9 cellular contexts compared by ENCODE assay signal in genomic region chr4:185134176-185134869, GRCh38. TPM values are rescaled to one million over a fixed set of nuclear protein-coding genes. Genes with fewer than 3 reads are reported as not detected.
A peak's percentile ranks its signal among the peaks of the same experiment; 100 is the strongest.
DNase-seq lines count a peak whose midpoint lies in the region; ATAC-seq, FAIRE-seq and TF ChIP-seq lines count a peak whose summit lies in the region.
"Had no signal": no experiment of that assay in that cellular context is flagged by ENCODE, and none has a peak within 500 bp of the region (broad histone marks: within the 10 kb centered on the region; RNA-seq: fewer than 3 reads in every experiment).

No MANE protein-coding gene starts in this region.

- peaks cover 5% of the 10 kb centered on the region for H3K4me1 Mint-ChIP-seq in nephron

- ATAC-seq in IMR-90 (ENCODE audit: low read depth) = peak; percentile 87

- H3K4me3 Mint-ChIP-seq in nephron = no peak overlapping the region

- H3K27ac ChIP-seq in IMR-90 (ENCODE audit: insufficient read depth, low read length) = no peak overlapping the region
- no peak overlapping the region for H3K27ac ChIP-seq in SK-N-MC
- H3K27ac ChIP-seq in esophagus squamous epithelium = no peak overlapping the region
- H3K27ac ChIP-seq: SJSA1 had no signal

- intact Hi-C loops in IMR-90 (cut with micrococcal nuclease) = loop anchor here (1.0 to 2.0 kb wide), 3 partner anchors 95 to 390 kb away; no protein-coding TSS in a partner anchor
- intact Hi-C loops in esophagus squamous epithelium (cut with DNase I) = no loop called here

- no peak overlapping the region for H3K27ac Mint-ChIP-seq in nephron

- no peak overlapping the region for H4K8ac ChIP-seq in IMR-90 (ENCODE audit: low read depth in 2 of 2, low read length in 2 of 2)

- H3K36me3 ChIP-seq in IMR-90 (ENCODE audit: control insufficient read depth, insufficient read depth, low read length) = no peaks in the 10 kb centered on the region
- no peaks in the 10 kb centered on the region for H3K36me3 ChIP-seq in SK-N-MC (ENCODE audit: insufficient read depth, low read length)
- H3K36me3 ChIP-seq in esophagus squamous epithelium = no peaks in the 10 kb centered on the region
- H3K36me3 ChIP-seq: SJSA1 had no signal

- H3K79me1 ChIP-seq in IMR-90 (ENCODE audit: low read depth in 1 of 2, low read length in 2 of 2) = no peaks in the 10 kb centered on the region

- H2AFZ ChIP-seq in IMR-90 (replicated peaks; ENCODE audit: low read length, poor library complexity) = no peak overlapping the region

- no peak overlapping the region for H2AK5ac ChIP-seq in IMR-90 (ENCODE audit: low read depth, low read length)

- no peak overlapping the region for H3K56ac ChIP-seq in IMR-90 (ENCODE audit: extremely low read depth, insufficient read depth, low read length)

- H3K9me3 ChIP-seq in IMR-90 (ENCODE audit: control insufficient read depth, insufficient read depth, low read length) = no peaks in the 10 kb centered on the region
- no peaks in the 10 kb centered on the region for H3K9me3 ChIP-seq in SK-N-MC (ENCODE audit: low read depth, low read length)
- no peaks in the 10 kb centered on the region for H3K9me3 ChIP-seq in esophagus squamous epithelium
- H3K9me3 ChIP-seq: SJSA1 had no signal

- TF ChIP-seq CTCF in IMR-90 (conservative IDR thresholded peaks at IDR 0.05; ENCODE audit: low read depth, low read length) = peak; percentile 85
- peak; percentile 54 to 79 (median 72) for TF ChIP-seq CTCF in esophagus squamous epithelium (IDR thresholded peaks at IDR 0.05)
- peak; percentile 73 to 85 (median 81) for TF ChIP-seq CTCF in nephron (IDR thresholded peaks at IDR 0.05; ENCODE audit: unreplicated experiment in 3 of 3)

- CTCF ChIA-PET in IMR-90 (lab: Yijun Ruan, JAX) = interaction anchor here (0.6 to 1.9 kb wide), 16 partner anchors 8 to 1252 kb away, joined by 3 to 12 read pairs (median 4); partner anchors contain the start of gene SLC25A4

- no peak overlapping the region for H2BK5ac ChIP-seq in IMR-90 (ENCODE audit: low read depth, low read length, poor library complexity, severe bottlenecking)

- no peaks in the 10 kb centered on the region for H3K9me1 ChIP-seq in IMR-90 (ENCODE audit: insufficient read depth, low read length)

- H3K18ac ChIP-seq in IMR-90 (ENCODE audit: low read depth, low read length) = no peak overlapping the region

- H3K27me3 Mint-ChIP-seq in nephron (ENCODE audit: low read depth) = peaks cover 5% of the 10 kb centered on the region

- H4K5ac ChIP-seq in IMR-90 (ENCODE audit: low read depth, low read length) = no peak overlapping the region

- H3K14ac ChIP-seq in IMR-90 (replicated peaks; ENCODE audit: low read depth, low read length) = no peak overlapping the region

- H3K4me2 ChIP-seq in IMR-90 (ENCODE audit: low read depth, low read length) = no peak overlapping the region

- no peaks in the 10 kb centered on the region for H4K20me1 ChIP-seq in IMR-90 (ENCODE audit: insufficient read depth, low read length)

- H3K36me3 Mint-ChIP-seq in nephron (ENCODE audit: low read depth) = no peaks in the 10 kb centered on the region

- POLR2A ChIA-PET in IMR-90 (lab: Charles Lee; ENCODE audit: unreplicated experiment) = no interaction called here

- dilution Hi-C loops in IMR-90 (cut with HindIII; ENCODE audit: low sequenced_read_pairs, unreplicated experiment) = no loop called here

- H2BK20ac ChIP-seq in IMR-90 (ENCODE audit: low read depth, low read length) = no peak overlapping the region

- DNase-seq in COLO668 (lab: John Stamatoyannopoulos, UW; ENCODE audit: unreplicated experiment) = peak; percentile 11
- peak; percentile 38 for DNase-seq in GM19239 (ENCODE audit: insufficient read length, low spot score)
- DNase-seq in IMR-90 = peak; percentile 61
- peak; percentile 45 for DNase-seq in SK-N-MC (ENCODE audit: low read depth, low spot score)
- DNase-seq in esophagus squamous epithelium (lab: John Stamatoyannopoulos, UW) = no peak
- DNase-seq in GM19238 (ENCODE audit: insufficient read length, low spot score) = no peak
- DNase-seq in stimulated activated CD4-positive, alpha-beta T cell treated with anti-CD3 and anti-CD28 coated beads, Interleukin-1b, Interleukin-23, amount 100 ng/mL, for 48 hours = no peak

- peak; percentile 82 for FAIRE-seq in GM19239 (lab: Jason Lieb, UNC)

- no peaks in the 10 kb centered on the region for H3K9me3 Mint-ChIP-seq in nephron

- H3K9ac ChIP-seq in IMR-90 (ENCODE audit: low read depth, low read length) (no peak overlapping the region), SK-N-MC (ENCODE audit: insufficient read length) (no peak overlapping the region)

- no peak overlapping the region for H2BK120ac ChIP-seq in IMR-90 (ENCODE audit: low read depth, low read length)

- no peak overlapping the region for H3K23ac ChIP-seq in IMR-90 (ENCODE audit: low read depth, low read length)

- no peak for TF ChIP-seq POLR2A in IMR-90 (IDR thresholded peaks at IDR 0.05; ENCODE audit: low read depth, low read length)
- TF ChIP-seq POLR2A in esophagus squamous epithelium (IDR thresholded peaks at IDR 0.05) = no peak

- 10% methylated on average over 2 of the region's 3 CpGs; no CpG with 5 or more reads in 1 of the 2 experiments for WGBS in IMR-90 (ENCODE audit: extremely low coverage in 2 of 2, insufficient read length in 1 of 2), 2 experiments
- WGBS in esophagus squamous epithelium, 2 donors = 31 to 34% methylated on average over 3 of the region's 3 CpGs

- peak; percentile 84 for TF ChIP-seq RAD21 in IMR-90 (IDR thresholded peaks at IDR 0.05; ENCODE audit: low read length)

- H4K91ac ChIP-seq in IMR-90 (ENCODE audit: insufficient read depth, low read depth, low read length) = no peak overlapping the region

- H3K27me3 ChIP-seq in IMR-90 (ENCODE audit: control insufficient read depth, insufficient read depth, low read length) (peaks cover 2% of the 10 kb centered on the region; the same call in 1 of the 2 replicates), esophagus squamous epithelium (peaks cover 0 to 3% (median 0%) of the 10 kb centered on the region in 4 donors)
- H3K27me3 ChIP-seq: SJSA1 had no signal

- H3K4me3 ChIP-seq in IMR-90 (ENCODE audit: insufficient read depth, low read depth, low read length) (no peak overlapping the region), SK-N-MC (no peak overlapping the region), esophagus squamous epithelium (no peak overlapping the region)
- H3K4me3 ChIP-seq: SJSA1 had no signal

- no peak overlapping the region for H3K4ac ChIP-seq in IMR-90 (ENCODE audit: low read depth, low read length)

- in situ Hi-C loops in IMR-90 (cut with MboI; ENCODE audit: low sequenced_read_pairs) = loop anchor here (10.0 kb wide), 1 partner anchor 130 kb away; no protein-coding TSS in a partner anchor

- no peaks in the 10 kb centered on the region for H3K4me1 ChIP-seq in IMR-90 (ENCODE audit: control insufficient read depth, insufficient read depth, low read length)
- no peaks in the 10 kb centered on the region for H3K4me1 ChIP-seq in esophagus squamous epithelium
- H3K4me1 ChIP-seq: SJSA1 had no signal

- H2AK9ac ChIP-seq in IMR-90 (replicated peaks; ENCODE audit: low read depth, low read length, poor library complexity) = no peak overlapping the region

- H2BK15ac ChIP-seq in IMR-90 (ENCODE audit: low read depth, low read length) = no peak overlapping the region

- BruUV-seq in IMR-90 (replicated peaks; lab: Mats Ljungman, UMichigan) = no TSS peak

TF ChIP-seq in IMR-90, 13 proteins besides CTCF, POLR2A, EP300 and RAD21:
- no peak for TF ChIP-seq FOS (IDR thresholded peaks at IDR 0.05; ENCODE audit: low read depth, low read length)
- TF ChIP-seq SMC3 (IDR thresholded peaks at IDR 0.05; ENCODE audit: low read depth, low read length) = peak; percentile 77
- 0 out of 2 replicates have a peak, but pooled peaks have one; percentile 15 for TF ChIP-seq CEBPB (IDR thresholded peaks at IDR 0.05; ENCODE audit: low read depth, low read length)

RNA-seq across cellular contexts. Expression of gene SLC25A4, which starts 8.7 kb away (rescaled TPM):
- total RNA-seq in IMR-90 (2012; rRNA removed) (16.0 and 21.9 TPM in 2 replicates), esophagus squamous epithelium (10 to 100 TPM; 12.4 to 24.0 (median 16.3) TPM)
- 19.9 and 21.6 TPM in 2 replicates for polyA plus RNA-seq in IMR-90 (2012; rRNA removed)
- polyA plus RNA-seq in IMR-90 (2012; cell fraction: cytosol; rRNA removed) = 11.0 and 18.4 TPM in 2 replicates
- polyA plus RNA-seq in IMR-90 (2012; cell fraction: nucleus; rRNA removed; ENCODE audit: low replicate concordance) = 27.6 and 29.2 TPM in 2 replicates

Comparison
In these comparisons a context has a peak if more than half of its experiments do, and no peak if none do; other contexts are left out.
1. DNase-seq: peak in COLO668 (single experiment), GM19239 (single experiment), IMR-90 (single experiment) and SK-N-MC (single experiment); none in esophagus squamous epithelium (single experiment), GM19238 (single experiment) and stimulated activated CD4-positive, alpha-beta T cell treated with anti-CD3 and anti-CD28 coated beads, Interleukin-1b, Interleukin-23, amount 100 ng/mL, for 48 hours (single experiment).
2. Peak in every context shown above with its lines, with median percentiles within 50 percentile points of each other: CTCF ChIP-seq.